1 cellular context compared by ENCODE assay signal in genomic region chr10:28912017-28912783, GRCh38.
TF ChIP-seq lines count a peak whose summit lies in the region.

No MANE protein-coding gene starts in this region.

TF ChIP-seq in IMR-90, 13 proteins besides CTCF, POLR2A, EP300 and RAD21 (continued from another document):
- no peak for TF ChIP-seq USF2 (IDR thresholded peaks at IDR 0.05; ENCODE audit: low read depth, low read length)
- no peak for TF ChIP-seq RCOR1 (IDR thresholded peaks at IDR 0.05; ENCODE audit: insufficient replicate concordance, low read length)
- TF ChIP-seq NFE2L2 (IDR thresholded peaks at IDR 0.05; ENCODE audit: low read depth, low read length): no peak
